Comparison of ENCODE assay signal across 29 cellular contexts in genomic region chr1:160549665-160550006, GRCh38. TPM values are rescaled to one million over a fixed set of nuclear protein-coding genes. Genes with fewer than 3 reads are reported as not detected.
DNase-seq lines count a peak whose midpoint lies in the region; ATAC-seq and TF ChIP-seq lines count a peak whose summit lies in the region.
"Had no signal": no experiment of that assay in that cellular context is flagged by ENCODE, and none has a peak within 500 bp of the region (broad histone marks: within the 10 kb centered on the region; RNA-seq: fewer than 3 reads in every experiment).

No MANE protein-coding gene starts in this region.

- H3K36me3 ChIP-seq in DOHH2 (ENCODE audit: control insufficient read depth, low read length) = peaks cover 73% of the 10 kb centered on the region
- H3K36me3 ChIP-seq: esophagus muscularis mucosa, SJSA1 had no signal

- no peaks in the 10 kb centered on the region for H3K9me3 Mint-ChIP-seq in activated T-helper 2 cell treated with anti-CD3 and anti-CD28 coated beads, Interferon-gamma antibody, Interleukin-2, Interleukin-4, amounts not matched to agents 10 μg/mL and 5 μg/mL and 100 μg/mL, durations not matched to agents 14 hours and 24 hours and 36 hours
- no peaks in the 10 kb centered on the region for H3K9me3 Mint-ChIP-seq in stimulated activated effector memory CD8-positive, alpha-beta T cell treated with anti-CD3 and anti-CD28 coated beads, Interleukin-12 subunit alpha, Interleukin-12 subunit beta, amount 100 ng/mL, for 72 hours
- H3K9me3 Mint-ChIP-seq in natural killer cell treated with Interleukin-12 subunit alpha and Interleukin-12 subunit beta and Interleukin-15 and Interleukin-18, amount 100 ng/mL, for 72 hours = no peaks in the 10 kb centered on the region
- H3K9me3 Mint-ChIP-seq: activated CD4-positive, alpha-beta memory T cell treated with anti-CD3 and anti-CD28 coated beads for 36 hours; activated T-helper 1 cell treated with anti-CD3 and anti-CD28 coated beads, Interleukin-12 subunit alpha, Interleukin-12 subunit beta, Interleukin-2, Interleukin-4 antibody, amounts not matched to agents 30 ng/mL and 10 ng/mL and 1 ng/mL, durations not matched to agents 14 hours and 24 hours and 36 hours; CD8-positive, alpha-beta memory T cell; endodermal cell had no signal

- no peaks in the 10 kb centered on the region for H4K20me1 ChIP-seq in DOHH2 (ENCODE audit: control insufficient read depth, insufficient read depth, low read depth, low read length)

- no peaks in the 10 kb centered on the region for H3K27me3 Mint-ChIP-seq in activated T-helper 2 cell treated with anti-CD3 and anti-CD28 coated beads, Interferon-gamma antibody, Interleukin-2, Interleukin-4, amounts not matched to agents 10 μg/mL and 5 μg/mL and 100 μg/mL, durations not matched to agents 14 hours and 24 hours and 36 hours (ENCODE audit: low read depth)
- H3K27me3 Mint-ChIP-seq in natural killer cell treated with Interleukin-12 subunit alpha and Interleukin-12 subunit beta and Interleukin-15 and Interleukin-18, amount 100 ng/mL, for 72 hours = no peaks in the 10 kb centered on the region
- H3K27me3 Mint-ChIP-seq: activated CD4-positive, alpha-beta memory T cell treated with anti-CD3 and anti-CD28 coated beads for 36 hours had no signal

- no peak overlapping the region for H3K4me3 ChIP-seq in DOHH2 (ENCODE audit: low read length)
- H3K4me3 ChIP-seq: coronary artery, esophagus muscularis mucosa, lung, mucosa of descending colon, SJSA1 had no signal

- intact Hi-C loops in activated T-helper 2 cell treated with anti-CD3 and anti-CD28 coated beads, Interferon-gamma antibody, Interleukin-2, Interleukin-4, amounts not matched to agents 10 μg/mL and 5 μg/mL and 100 μg/mL, durations not matched to agents 14 hours and 24 hours and 36 hours (cut with micrococcal nuclease) = loop anchor here (1.0 kb wide), 1 partner anchor 58 kb away; no protein-coding TSS in a partner anchor

- peaks cover 16% of the 10 kb centered on the region for H3K4me1 Mint-ChIP-seq in activated T-helper 2 cell treated with anti-CD3 and anti-CD28 coated beads, Interferon-gamma antibody, Interleukin-2, Interleukin-4, amounts not matched to agents 10 μg/mL and 5 μg/mL and 100 μg/mL, durations not matched to agents 14 hours and 24 hours and 36 hours (ENCODE audit: low read depth)
- H3K4me1 Mint-ChIP-seq in stimulated activated effector memory CD8-positive, alpha-beta T cell treated with anti-CD3 and anti-CD28 coated beads, Interleukin-12 subunit alpha, Interleukin-12 subunit beta, amount 100 ng/mL, for 72 hours = peaks cover 30% of the 10 kb centered on the region
- peaks cover 23 to 25% of the 10 kb centered on the region in 2 donors for H3K4me1 Mint-ChIP-seq in natural killer cell treated with Interleukin-12 subunit alpha and Interleukin-12 subunit beta and Interleukin-15 and Interleukin-18, amount 100 ng/mL, for 72 hours (ENCODE audit: low read depth in 2 of 2)

- H3K36me3 Mint-ChIP-seq in activated T-helper 2 cell treated with anti-CD3 and anti-CD28 coated beads, Interferon-gamma antibody, Interleukin-2, Interleukin-4, amounts not matched to agents 10 μg/mL and 5 μg/mL and 100 μg/mL, durations not matched to agents 14 hours and 24 hours and 36 hours (ENCODE audit: low read depth) = peaks cover 79% of the 10 kb centered on the region
- peaks cover 36% of the 10 kb centered on the region for H3K36me3 Mint-ChIP-seq in stimulated activated effector memory CD8-positive, alpha-beta T cell treated with anti-CD3 and anti-CD28 coated beads, Interleukin-12 subunit alpha, Interleukin-12 subunit beta, amount 100 ng/mL, for 72 hours
- H3K36me3 Mint-ChIP-seq in natural killer cell treated with Interleukin-12 subunit alpha and Interleukin-12 subunit beta and Interleukin-15 and Interleukin-18, amount 100 ng/mL, for 72 hours = peaks cover 8% of the 10 kb centered on the region

- H3K9me3 ChIP-seq in DOHH2 (ENCODE audit: control insufficient read depth, insufficient read depth, low read length) = no peaks in the 10 kb centered on the region
- H3K9me3 ChIP-seq: esophagus muscularis mucosa, mucosa of descending colon, SJSA1 had no signal

- H3K4me3 Mint-ChIP-seq in activated T-helper 2 cell treated with anti-CD3 and anti-CD28 coated beads, Interferon-gamma antibody, Interleukin-2, Interleukin-4, amounts not matched to agents 10 μg/mL and 5 μg/mL and 100 μg/mL, durations not matched to agents 14 hours and 24 hours and 36 hours (ENCODE audit: low read depth) = no peak overlapping the region
- H3K4me3 Mint-ChIP-seq in stimulated activated effector memory CD8-positive, alpha-beta T cell treated with anti-CD3 and anti-CD28 coated beads, Interleukin-12 subunit alpha, Interleukin-12 subunit beta, amount 100 ng/mL, for 72 hours = no peak overlapping the region
- H3K4me3 Mint-ChIP-seq in natural killer cell treated with Interleukin-12 subunit alpha and Interleukin-12 subunit beta and Interleukin-15 and Interleukin-18, amount 100 ng/mL, for 72 hours = no peak overlapping the region
- H3K4me3 Mint-ChIP-seq: activated CD4-positive, alpha-beta memory T cell treated with anti-CD3 and anti-CD28 coated beads for 36 hours; activated T-helper 1 cell treated with anti-CD3 and anti-CD28 coated beads, Interleukin-12 subunit alpha, Interleukin-12 subunit beta, Interleukin-2, Interleukin-4 antibody, amounts not matched to agents 30 ng/mL and 10 ng/mL and 1 ng/mL, durations not matched to agents 14 hours and 24 hours and 36 hours; CD8-positive, alpha-beta memory T cell; endodermal cell had no signal

- H3K4me2 ChIP-seq in DOHH2 (ENCODE audit: low read length) = 0 out of 2 replicates have a peak overlapping the region, but pooled peaks have one; percentile 4

- no peak for DNase-seq in activated T-helper 2 cell treated with anti-CD3 and anti-CD28 coated beads, Interferon-gamma antibody, Interleukin-2, Interleukin-4, amounts not matched to agents 10 μg/mL and 5 μg/mL and 100 μg/mL, durations not matched to agents 14 hours and 24 hours and 36 hours (ENCODE audit: low spot score)
- DNase-seq in stimulated activated effector memory CD8-positive, alpha-beta T cell treated with anti-CD3 and anti-CD28 coated beads, Interleukin-12 subunit alpha, Interleukin-12 subunit beta, amount 100 ng/mL, for 72 hours (ENCODE audit: low spot score in 2 of 2) = no peak
- DNase-seq in COR-L47 (lab: John Stamatoyannopoulos, UW) = no peak
- no peak for DNase-seq in SKM-1 treated with dmso at 0.1 percent for 144 hours (lab: John Stamatoyannopoulos, UW; ENCODE audit: unreplicated experiment)
- DNase-seq in natural killer cell treated with Interleukin-12 subunit alpha and Interleukin-12 subunit beta and Interleukin-15 and Interleukin-18, amount 100 ng/mL, for 72 hours (ENCODE audit: low spot score) = no peak
- DNase-seq: activated CD4-positive, alpha-beta memory T cell treated with anti-CD3 and anti-CD28 coated beads for 36 hours; activated CD8-positive, alpha-beta memory T cell treated with anti-CD3 and anti-CD28 coated beads, Interleukin-2, amount 50 U/mL, for 4 hours; activated naive CD4-positive, alpha-beta T cell treated with anti-CD3 and anti-CD28 coated beads, Interleukin-2, amount 50 U/mL, for 16 hours; anterior cingulate cortex; CD8-positive, alpha-beta memory T cell; DMS153; endodermal cell; foreskin keratinocyte; mucosa of descending colon; NCI-H1048; NCI-H1930; stimulated activated CD4-positive, alpha-beta T cell treated with anti-CD3 and anti-CD28 coated beads, Interleukin-4, amount 100 ng/mL, for 1 hour; T-helper 1 cell had no signal

- H3K27ac ChIP-seq in DOHH2 (ENCODE audit: low read depth, low read length) = no peak overlapping the region
- H3K27ac ChIP-seq: coronary artery, esophagus muscularis mucosa, foreskin keratinocyte, parathyroid adenoma, SJSA1 had no signal

- no peaks in the 10 kb centered on the region for H3K27me3 ChIP-seq in DOHH2 (ENCODE audit: control insufficient read depth, low read length)
- H3K27me3 ChIP-seq: esophagus muscularis mucosa, foreskin keratinocyte, SJSA1 had no signal

- peak overlapping the region; percentile 3 for H3K27ac Mint-ChIP-seq in activated T-helper 2 cell treated with anti-CD3 and anti-CD28 coated beads, Interferon-gamma antibody, Interleukin-2, Interleukin-4, amounts not matched to agents 10 μg/mL and 5 μg/mL and 100 μg/mL, durations not matched to agents 14 hours and 24 hours and 36 hours
- H3K27ac Mint-ChIP-seq in stimulated activated effector memory CD8-positive, alpha-beta T cell treated with anti-CD3 and anti-CD28 coated beads, Interleukin-12 subunit alpha, Interleukin-12 subunit beta, amount 100 ng/mL, for 72 hours = peak overlapping the region; percentile 27
- H3K27ac Mint-ChIP-seq in natural killer cell treated with Interleukin-12 subunit alpha and Interleukin-12 subunit beta and Interleukin-15 and Interleukin-18, amount 100 ng/mL, for 72 hours = peak overlapping the region in 1 of 2 donors; percentile 10
- H3K27ac Mint-ChIP-seq: endodermal cell had no signal

- H3K79me2 ChIP-seq in DOHH2 (ENCODE audit: control insufficient read depth, low read length) = no peaks in the 10 kb centered on the region
- H3K79me2 ChIP-seq: parathyroid adenoma had no signal

- peaks cover 45% of the 10 kb centered on the region for H3K4me1 ChIP-seq in DOHH2 (ENCODE audit: control insufficient read depth, low read length)
- H3K4me1 ChIP-seq: esophagus muscularis mucosa, foreskin keratinocyte, parathyroid adenoma, SJSA1 had no signal

- TF ChIP-seq CTCF in DOHH2 (IDR thresholded peaks at IDR 0.05; ENCODE audit: low read depth, low read length, poor library complexity, severe bottlenecking) = no peak

- no peaks in the 10 kb centered on the region for H3K9me2 ChIP-seq in DOHH2 (replicated peaks; ENCODE audit: control insufficient read depth, low read length)

- ATAC-seq in HG02852 (IDR thresholded peaks at IDR 0.05; ENCODE audit: unreplicated experiment) = peak; percentile 5
- ATAC-seq in stimulated activated effector memory CD8-positive, alpha-beta T cell treated with anti-CD3 and anti-CD28 coated beads, Interleukin-12 subunit alpha, Interleukin-12 subunit beta, amount 100 ng/mL, for 72 hours = no peak
- ATAC-seq in natural killer cell treated with Interleukin-12 subunit alpha and Interleukin-12 subunit beta and Interleukin-15 and Interleukin-18, amount 100 ng/mL, for 72 hours = no peak
- ATAC-seq: foreskin keratinocyte, HepG2 had no signal

- no peaks in the 10 kb centered on the region for H3F3A ChIP-seq in DOHH2 (ENCODE audit: control insufficient read depth, insufficient read depth)

RNA-seq across cellular contexts. Expression of gene SLAMF6, which starts 26.6 kb away (rescaled TPM):
- 11.8 and 13.0 TPM in 2 replicates for total RNA-seq in activated T-helper 2 cell treated with anti-CD3 and anti-CD28 coated beads, Interferon-gamma antibody, Interleukin-2, Interleukin-4, amounts not matched to agents 10 μg/mL and 5 μg/mL and 100 μg/mL, durations not matched to agents 14 hours and 24 hours and 36 hours
- 10 to 100 TPM; 10.9 to 17.7 TPM for total RNA-seq in natural killer cell treated with Interleukin-12 subunit alpha and Interleukin-12 subunit beta and Interleukin-15 and Interleukin-18, amount 100 ng/mL, for 72 hours
- total RNA-seq: endodermal cell, foreskin keratinocyte, G401, HepG2, SJSA1, temporal lobe had no signal

RNA-seq across cellular contexts. Expression of gene CD84, which starts 29.7 kb away (rescaled TPM):
- total RNA-seq in activated T-helper 2 cell treated with anti-CD3 and anti-CD28 coated beads, Interferon-gamma antibody, Interleukin-2, Interleukin-4, amounts not matched to agents 10 μg/mL and 5 μg/mL and 100 μg/mL, durations not matched to agents 14 hours and 24 hours and 36 hours = 14.1 and 14.9 TPM in 2 replicates
- total RNA-seq in natural killer cell treated with Interleukin-12 subunit alpha and Interleukin-12 subunit beta and Interleukin-15 and Interleukin-18, amount 100 ng/mL, for 72 hours = 10 to 100 TPM in 1 of 2 donors, 1 to 10 TPM in 1; 3.8 to 13.4 TPM
- total RNA-seq: endodermal cell, foreskin keratinocyte, G401, HepG2, SJSA1 had no signal
